Comparison of ENCODE assay signal across 14 cellular contexts in the genomic region with DNA sequence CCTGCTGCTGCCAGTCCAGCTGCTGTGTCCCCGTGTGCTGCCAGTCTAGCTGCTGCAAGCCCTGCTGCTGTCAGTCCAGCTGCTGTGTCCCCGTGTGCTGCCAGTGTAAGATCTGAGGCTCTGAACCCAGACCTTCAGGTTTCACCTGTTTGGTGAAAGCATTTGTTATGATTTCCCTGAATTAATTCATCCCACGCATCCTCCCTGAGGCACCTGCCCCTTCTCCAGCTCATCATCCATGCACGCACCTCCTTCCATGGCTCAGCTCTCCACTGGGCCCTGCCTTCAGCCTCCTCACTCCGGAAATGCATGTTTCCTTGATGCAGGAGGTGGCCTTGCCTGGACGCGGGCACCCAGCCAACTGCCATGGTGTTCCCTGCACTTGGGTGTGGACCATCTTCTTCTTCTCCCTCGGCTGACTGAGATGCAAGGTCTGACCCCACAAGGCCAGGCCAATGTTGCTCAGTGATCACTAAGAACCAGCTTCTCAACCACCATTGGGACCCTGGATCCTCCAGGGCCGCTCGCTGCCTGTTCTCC. TPM values are rescaled to one million over a fixed set of nuclear protein-coding genes. Genes with fewer than 3 reads are reported as not detected.
DNase-seq lines count a peak whose midpoint lies in the region; ATAC-seq, FAIRE-seq and TF ChIP-seq lines count a peak whose summit lies in the region.
"Had no signal": no experiment of that assay in that cellular context is flagged by ENCODE, and none has a peak within 500 bp of the region (broad histone marks: within the 10 kb centered on the region; RNA-seq: fewer than 3 reads in every experiment).

No MANE protein-coding gene starts in this region.

- no peak for ATAC-seq in HG03135 (IDR thresholded peaks at IDR 0.05; ENCODE audit: unreplicated experiment)

- DNase-seq in NCI-H748 (lab: John Stamatoyannopoulos, UW; ENCODE audit: unreplicated experiment) (peak; percentile 13), NCI-H748 treated with DMSO at 0.1 percent for 48 hours (lab: John Stamatoyannopoulos, UW) (no peak), cerebellum (ENCODE audit: low spot score) (peak; percentile 13), mesenteric fat pad (ENCODE audit: low spot score) (peak; percentile 69), CD14-positive monocyte (ENCODE audit: low spot score) (no peak), GM19239 (ENCODE audit: insufficient read length, low spot score) (no peak), Ammon's horn (ENCODE audit: low spot score) (no peak)
- DNase-seq: 8988T, HCEC 1CT, NCI-H187, NCI-H526 treated with DMSO at 0.1 percent for 48 hours, SW 1271 had no signal

- peaks cover 7 to 19% (median 16%) of the 10 kb centered on the region in 3 donors for H3K27me3 Mint-ChIP-seq in CD14-positive monocyte (ENCODE audit: low read depth in 3 of 3)

- FAIRE-seq in GM19239 (lab: Jason Lieb, UNC): no peak

- peaks cover 5% of the 10 kb centered on the region for H3K4me1 Mint-ChIP-seq in CD14-positive monocyte

- H3K36me3 Mint-ChIP-seq in CD14-positive monocyte: no peaks in the 10 kb centered on the region

- H3K27ac Mint-ChIP-seq in CD14-positive monocyte: no peak overlapping the region

- no peak for TF ChIP-seq CTCF in CD14-positive monocyte (IDR thresholded peaks at IDR 0.05)

- peaks cover 0 to 7% (median 3%) of the 10 kb centered on the region in 7 donors for H3K9me3 Mint-ChIP-seq in CD14-positive monocyte

- H3K4me3 Mint-ChIP-seq in CD14-positive monocyte: no peak overlapping the region

- intact Hi-C loops in CD14-positive monocyte (cut with micrococcal nuclease): no loop called here

RNA-seq across cellular contexts. Expression of a gene that starts 0.8 kb away (rescaled TPM):
- total RNA-seq in cerebellum (not detected), mesenteric fat pad (not detected)
- not detected for polyA plus RNA-seq in CD14-positive monocyte

RNA-seq across cellular contexts. Expression of a gene that starts 16.5 kb away (rescaled TPM):
- not detected for total RNA-seq in cerebellum
- total RNA-seq in mesenteric fat pad: not detected
- polyA plus RNA-seq in CD14-positive monocyte: not detected
- total RNA-seq: SK-MEL-5 had no signal

RNA-seq across cellular contexts. Expression of a gene that starts 17.9 kb away (rescaled TPM):
- not detected for total RNA-seq in cerebellum
- total RNA-seq in mesenteric fat pad: not detected
- polyA plus RNA-seq in CD14-positive monocyte: not detected
- total RNA-seq: SK-MEL-5 had no signal

RNA-seq across cellular contexts. Expression of a gene that starts 28.3 kb away (rescaled TPM):
- total RNA-seq in cerebellum: not detected
- total RNA-seq in mesenteric fat pad: not detected
- polyA plus RNA-seq in CD14-positive monocyte: not detected

RNA-seq across cellular contexts. Expression of a gene that starts 39.1 kb away (rescaled TPM):
- total RNA-seq in cerebellum (0.18 TPM), mesenteric fat pad (0.39 TPM)
- not detected for polyA plus RNA-seq in CD14-positive monocyte

Comparison
In these comparisons a context has a peak if more than half of its experiments do, and no peak if none do; other contexts are left out.
1. DNase-seq: peak in NCI-H748 (single experiment), cerebellum (single experiment) and mesenteric fat pad (single experiment); none in NCI-H748 treated with DMSO at 0.1 percent for 48 hours (single experiment), CD14-positive monocyte (single experiment), GM19239 (single experiment) and Ammon's horn (single experiment).